ENCODE assay signal across 33 cellular contexts in genomic region chr18:32607816-32608215, GRCh38.
"Had no signal": no experiment of that assay in that cellular context is flagged by ENCODE, and none has a peak within 500 bp of the region (broad histone marks: within the 10 kb centered on the region; RNA-seq: fewer than 3 reads in every experiment).

No MANE protein-coding gene starts in this region.

- H3K27me3 Mint-ChIP-seq: activated CD4-positive, alpha-beta memory T cell treated with anti-CD3 and anti-CD28 coated beads for 36 hours; activated CD4-positive, alpha-beta T cell treated with anti-CD3 and anti-CD28 coated beads, Interleukin-2, amount 10 ng/mL, durations not matched to agents 24 days and 14 days; activated CD8-positive, alpha-beta memory T cell treated with anti-CD3 and anti-CD28 coated beads, Interleukin-2, amount 10 ng/mL, durations not matched to agents 7 days and 5 days; activated naive CD4-positive, alpha-beta T cell treated with anti-CD3 and anti-CD28 coated beads, Interleukin-2, amount 10 ng/mL, durations not matched to agents 7 days and 5 days had no signal

- H3K9me3 Mint-ChIP-seq: activated CD4-positive, alpha-beta memory T cell treated with anti-CD3 and anti-CD28 coated beads for 36 hours; activated CD4-positive, alpha-beta T cell treated with anti-CD3 and anti-CD28 coated beads, Interleukin-2, amount 10 ng/mL, durations not matched to agents 24 days and 14 days; activated naive CD4-positive, alpha-beta T cell treated with anti-CD3 and anti-CD28 coated beads, Interleukin-2, amount 10 ng/mL, durations not matched to agents 7 days and 5 days; activated naive CD4-positive, alpha-beta T cell treated with anti-CD3 and anti-CD28 coated beads, Interleukin-2, amount 50 U/mL, for 72 hours; activated naive CD8-positive, alpha-beta T cell treated with anti-CD3 and anti-CD28 coated beads, Interleukin-2, amount 10 ng/mL, durations not matched to agents 7 days and 5 days; activated T-helper 1 cell treated with anti-CD3 and anti-CD28 coated beads, Interleukin-12 subunit alpha, Interleukin-12 subunit beta, Interleukin-2, Interleukin-4 antibody, amounts not matched to agents 30 ng/mL and 10 ng/mL and 1 ng/mL, durations not matched to agents 14 hours and 24 hours and 36 hours; activated T-helper 2 cell treated with anti-CD3 and anti-CD28 coated beads, Interferon-gamma antibody, Interleukin-2, Interleukin-4, amounts not matched to agents 10 μg/mL and 5 μg/mL and 100 μg/mL, durations not matched to agents 14 hours and 24 hours and 36 hours; T-helper 1 cell treated with Interleukin-12 subunit alpha and Interleukin-12 subunit beta and Interleukin-4 antibody, amounts not matched to agents 30 μg/mL and 1 μg/mL, for 36 hours had no signal

- H3K4me3 Mint-ChIP-seq: activated CD4-positive, alpha-beta memory T cell treated with anti-CD3 and anti-CD28 coated beads for 36 hours; activated CD4-positive, alpha-beta T cell treated with anti-CD3 and anti-CD28 coated beads for 36 hours; activated CD4-positive, alpha-beta T cell treated with anti-CD3 and anti-CD28 coated beads, Interleukin-2, amount 10 ng/mL, durations not matched to agents 24 days and 14 days; activated CD8-positive, alpha-beta memory T cell treated with anti-CD3 and anti-CD28 coated beads, Interleukin-2, amount 10 ng/mL, durations not matched to agents 7 days and 5 days; activated CD8-positive, alpha-beta T cell treated with anti-CD3 and anti-CD28 coated beads, Interleukin-2, amount 10 ng/mL, durations not matched to agents 7 days and 5 days; activated naive CD4-positive, alpha-beta T cell treated with anti-CD3 and anti-CD28 coated beads, Interleukin-2, amount 10 ng/mL, durations not matched to agents 7 days and 5 days; activated naive CD8-positive, alpha-beta T cell treated with anti-CD3 and anti-CD28 coated beads, Interleukin-2, amount 10 ng/mL, durations not matched to agents 7 days and 5 days; activated T-helper 1 cell treated with anti-CD3 and anti-CD28 coated beads, Interleukin-12 subunit alpha, Interleukin-12 subunit beta, Interleukin-2, Interleukin-4 antibody, amounts not matched to agents 30 ng/mL and 10 ng/mL and 1 ng/mL, durations not matched to agents 14 hours and 24 hours and 36 hours; brain; T-cell; T-helper 1 cell treated with Interleukin-12 subunit alpha and Interleukin-12 subunit beta and Interleukin-4 antibody, amounts not matched to agents 30 μg/mL and 1 μg/mL, for 36 hours had no signal

- H3K27ac ChIP-seq: ascending aorta, breast epithelium, cardiac muscle cell, colonic mucosa, gastroesophageal sphincter, heart right ventricle, WERI-Rb-1 had no signal

- H3K4me1 Mint-ChIP-seq: activated CD4-positive, alpha-beta T cell treated with anti-CD3 and anti-CD28 coated beads for 36 hours; activated CD4-positive, alpha-beta T cell treated with anti-CD3 and anti-CD28 coated beads, Interleukin-2, amount 10 ng/mL, durations not matched to agents 24 days and 14 days; activated CD8-positive, alpha-beta memory T cell treated with anti-CD3 and anti-CD28 coated beads, Interleukin-2, amount 10 ng/mL, durations not matched to agents 7 days and 5 days; activated naive CD4-positive, alpha-beta T cell treated with anti-CD3 and anti-CD28 coated beads, Interleukin-2, amount 10 ng/mL, durations not matched to agents 7 days and 5 days; activated naive CD8-positive, alpha-beta T cell treated with anti-CD3 and anti-CD28 coated beads, Interleukin-2, amount 10 ng/mL, durations not matched to agents 7 days and 5 days; brain; T-cell had no signal

- H3K27ac Mint-ChIP-seq: activated CD4-positive, alpha-beta memory T cell treated with anti-CD3 and anti-CD28 coated beads for 36 hours; activated CD4-positive, alpha-beta T cell treated with anti-CD3 and anti-CD28 coated beads for 36 hours; activated CD4-positive, alpha-beta T cell treated with anti-CD3 and anti-CD28 coated beads, Interleukin-2, amount 10 ng/mL, durations not matched to agents 24 days and 14 days; activated CD8-positive, alpha-beta memory T cell treated with anti-CD3 and anti-CD28 coated beads, Interleukin-2, amount 10 ng/mL, durations not matched to agents 7 days and 5 days; activated CD8-positive, alpha-beta T cell treated with anti-CD3 and anti-CD28 coated beads, Interleukin-2, amount 10 ng/mL, durations not matched to agents 7 days and 5 days; activated naive CD4-positive, alpha-beta T cell treated with anti-CD3 and anti-CD28 coated beads, Interleukin-2, amount 10 ng/mL, durations not matched to agents 7 days and 5 days; activated naive CD4-positive, alpha-beta T cell treated with anti-CD3 and anti-CD28 coated beads, Interleukin-2, amount 50 U/mL, for 72 hours; activated naive CD8-positive, alpha-beta T cell treated with anti-CD3 and anti-CD28 coated beads, Interleukin-2, amount 10 ng/mL, durations not matched to agents 7 days and 5 days; activated T-helper 1 cell treated with anti-CD3 and anti-CD28 coated beads, Interleukin-12 subunit alpha, Interleukin-12 subunit beta, Interleukin-2, Interleukin-4 antibody, amounts not matched to agents 30 ng/mL and 10 ng/mL and 1 ng/mL, durations not matched to agents 14 hours and 24 hours and 36 hours; activated T-helper 2 cell treated with anti-CD3 and anti-CD28 coated beads, Interferon-gamma antibody, Interleukin-2, Interleukin-4, amounts not matched to agents 10 μg/mL and 5 μg/mL and 100 μg/mL, durations not matched to agents 14 hours and 24 hours and 36 hours; T-cell; T-helper 1 cell treated with Interleukin-12 subunit alpha and Interleukin-12 subunit beta and Interleukin-4 antibody, amounts not matched to agents 30 μg/mL and 1 μg/mL, for 36 hours had no signal

- H3K36me3 Mint-ChIP-seq: activated CD4-positive, alpha-beta memory T cell treated with anti-CD3 and anti-CD28 coated beads for 36 hours; activated CD8-positive, alpha-beta memory T cell treated with anti-CD3 and anti-CD28 coated beads, Interleukin-2, amount 10 ng/mL, durations not matched to agents 7 days and 5 days; activated naive CD4-positive, alpha-beta T cell treated with anti-CD3 and anti-CD28 coated beads, Interleukin-2, amount 10 ng/mL, durations not matched to agents 7 days and 5 days; activated naive CD4-positive, alpha-beta T cell treated with anti-CD3 and anti-CD28 coated beads, Interleukin-2, amount 50 U/mL, for 72 hours; activated naive CD8-positive, alpha-beta T cell treated with anti-CD3 and anti-CD28 coated beads, Interleukin-2, amount 10 ng/mL, durations not matched to agents 7 days and 5 days; brain; T-cell had no signal

- H3K36me3 ChIP-seq: ascending aorta, breast epithelium, cardiac muscle cell, colonic mucosa, gastroesophageal sphincter, heart right ventricle, WERI-Rb-1 had no signal

- ATAC-seq: activated CD4-positive, alpha-beta T cell treated with anti-CD3 and anti-CD28 coated beads for 36 hours; activated CD8-positive, alpha-beta memory T cell treated with anti-CD3 and anti-CD28 coated beads, Interleukin-2, amount 10 ng/mL, durations not matched to agents 7 days and 5 days; activated CD8-positive, alpha-beta T cell treated with anti-CD3 and anti-CD28 coated beads, Interleukin-2, amount 10 ng/mL, durations not matched to agents 7 days and 5 days; activated naive CD4-positive, alpha-beta T cell treated with anti-CD3 and anti-CD28 coated beads, Interleukin-2, amount 50 U/mL, for 72 hours; esophagus mucosa; gastroesophageal sphincter; heart right ventricle; T-cell had no signal

- H3K4me1 ChIP-seq: ascending aorta, breast epithelium, colonic mucosa, heart right ventricle had no signal

- DNase-seq: activated CD4-positive, alpha-beta memory T cell treated with anti-CD3 and anti-CD28 coated beads for 36 hours; activated CD4-positive, alpha-beta T cell treated with anti-CD3 and anti-CD28 coated beads for 36 hours; activated CD4-positive, alpha-beta T cell treated with anti-CD3 and anti-CD28 coated beads, Interleukin-2, amount 10 ng/mL, durations not matched to agents 24 days and 14 days; activated CD4-positive, CD25-positive, alpha-beta regulatory T cell; activated CD4-positive, CD25-positive, alpha-beta regulatory T cell treated with anti-CD3 and anti-CD28 coated beads, Interleukin-2, amount 50 U/mL, for 72 hours; activated CD8-positive, alpha-beta memory T cell treated with anti-CD3 and anti-CD28 coated beads, Interleukin-2, amount 10 ng/mL, durations not matched to agents 7 days and 5 days; activated CD8-positive, alpha-beta memory T cell treated with anti-CD3 and anti-CD28 coated beads, Interleukin-2, amount 50 U/mL, for 4 hours; activated CD8-positive, alpha-beta T cell treated with anti-CD3 and anti-CD28 coated beads, Interleukin-2, amount 10 ng/mL, durations not matched to agents 7 days and 5 days; activated effector memory CD4-positive, alpha-beta T cell treated with anti-CD3 and anti-CD28 coated beads, Interleukin-2, amount 50 U/mL, for 16 hours; activated naive CD4-positive, alpha-beta T cell; activated naive CD4-positive, alpha-beta T cell treated with anti-CD3 and anti-CD28 coated beads, Interleukin-2, amount 10 ng/mL, durations not matched to agents 7 days and 5 days; activated naive CD8-positive, alpha-beta T cell treated with anti-CD3 and anti-CD28 coated beads, Interleukin-2, amount 10 ng/mL, durations not matched to agents 7 days and 5 days; activated T-cell treated with anti-CD3 and anti-CD28 coated beads, Interleukin-2, amount 50 U/mL, for 1 hour; activated T-cell treated with anti-CD3 and anti-CD28 coated beads, Interleukin-2, amount 50 U/mL, for 48 hours; central memory CD4-positive, alpha-beta T cell; cerebellar nuclear complex; colonic mucosa; effector CD8-positive, alpha-beta T cell; foreskin fibroblast; heart right ventricle; T-cell; T-helper 9 cell; WERI-Rb-1 had no signal

- H3K4me3 ChIP-seq: ascending aorta, breast epithelium, cardiac muscle cell, colonic mucosa, gastroesophageal sphincter, heart right ventricle had no signal

- H3K27me3 ChIP-seq: ascending aorta, breast epithelium, cardiac muscle cell, colonic mucosa, gastroesophageal sphincter, heart right ventricle had no signal

- H3K9me3 ChIP-seq: ascending aorta, breast epithelium, colonic mucosa, gastroesophageal sphincter had no signal
